In the genomic region with DNA sequence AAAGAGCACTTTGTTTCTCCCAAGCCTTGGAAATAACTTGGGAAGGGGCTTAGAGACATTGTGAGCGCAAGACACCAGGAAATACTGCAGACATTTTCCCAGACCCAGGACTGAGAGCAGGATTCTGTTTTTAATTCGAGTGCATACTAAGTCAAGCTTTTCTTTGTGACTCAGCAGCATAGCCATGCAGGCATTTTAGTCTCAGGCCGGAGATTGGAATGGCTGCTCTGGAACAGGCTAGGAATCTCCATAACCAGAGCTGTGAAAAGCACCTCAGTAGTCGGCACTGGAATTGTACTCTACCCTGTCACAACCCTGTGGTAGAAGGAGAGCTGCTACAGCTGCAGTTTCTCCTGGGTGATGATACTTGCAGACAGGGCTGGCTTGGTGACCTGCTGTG, we compare ENCODE assay signal across 1 cellular context.
TF ChIP-seq lines count a peak whose summit lies in the region.

No MANE protein-coding gene starts in this region.

TF ChIP-seq in H1, 55 proteins besides CTCF, POLR2A, EP300 and RAD21:
- TF ChIP-seq KDM5A (IDR thresholded peaks at IDR 0.05; ENCODE audit: low read length): no peak
- TF ChIP-seq, protein P1, sequence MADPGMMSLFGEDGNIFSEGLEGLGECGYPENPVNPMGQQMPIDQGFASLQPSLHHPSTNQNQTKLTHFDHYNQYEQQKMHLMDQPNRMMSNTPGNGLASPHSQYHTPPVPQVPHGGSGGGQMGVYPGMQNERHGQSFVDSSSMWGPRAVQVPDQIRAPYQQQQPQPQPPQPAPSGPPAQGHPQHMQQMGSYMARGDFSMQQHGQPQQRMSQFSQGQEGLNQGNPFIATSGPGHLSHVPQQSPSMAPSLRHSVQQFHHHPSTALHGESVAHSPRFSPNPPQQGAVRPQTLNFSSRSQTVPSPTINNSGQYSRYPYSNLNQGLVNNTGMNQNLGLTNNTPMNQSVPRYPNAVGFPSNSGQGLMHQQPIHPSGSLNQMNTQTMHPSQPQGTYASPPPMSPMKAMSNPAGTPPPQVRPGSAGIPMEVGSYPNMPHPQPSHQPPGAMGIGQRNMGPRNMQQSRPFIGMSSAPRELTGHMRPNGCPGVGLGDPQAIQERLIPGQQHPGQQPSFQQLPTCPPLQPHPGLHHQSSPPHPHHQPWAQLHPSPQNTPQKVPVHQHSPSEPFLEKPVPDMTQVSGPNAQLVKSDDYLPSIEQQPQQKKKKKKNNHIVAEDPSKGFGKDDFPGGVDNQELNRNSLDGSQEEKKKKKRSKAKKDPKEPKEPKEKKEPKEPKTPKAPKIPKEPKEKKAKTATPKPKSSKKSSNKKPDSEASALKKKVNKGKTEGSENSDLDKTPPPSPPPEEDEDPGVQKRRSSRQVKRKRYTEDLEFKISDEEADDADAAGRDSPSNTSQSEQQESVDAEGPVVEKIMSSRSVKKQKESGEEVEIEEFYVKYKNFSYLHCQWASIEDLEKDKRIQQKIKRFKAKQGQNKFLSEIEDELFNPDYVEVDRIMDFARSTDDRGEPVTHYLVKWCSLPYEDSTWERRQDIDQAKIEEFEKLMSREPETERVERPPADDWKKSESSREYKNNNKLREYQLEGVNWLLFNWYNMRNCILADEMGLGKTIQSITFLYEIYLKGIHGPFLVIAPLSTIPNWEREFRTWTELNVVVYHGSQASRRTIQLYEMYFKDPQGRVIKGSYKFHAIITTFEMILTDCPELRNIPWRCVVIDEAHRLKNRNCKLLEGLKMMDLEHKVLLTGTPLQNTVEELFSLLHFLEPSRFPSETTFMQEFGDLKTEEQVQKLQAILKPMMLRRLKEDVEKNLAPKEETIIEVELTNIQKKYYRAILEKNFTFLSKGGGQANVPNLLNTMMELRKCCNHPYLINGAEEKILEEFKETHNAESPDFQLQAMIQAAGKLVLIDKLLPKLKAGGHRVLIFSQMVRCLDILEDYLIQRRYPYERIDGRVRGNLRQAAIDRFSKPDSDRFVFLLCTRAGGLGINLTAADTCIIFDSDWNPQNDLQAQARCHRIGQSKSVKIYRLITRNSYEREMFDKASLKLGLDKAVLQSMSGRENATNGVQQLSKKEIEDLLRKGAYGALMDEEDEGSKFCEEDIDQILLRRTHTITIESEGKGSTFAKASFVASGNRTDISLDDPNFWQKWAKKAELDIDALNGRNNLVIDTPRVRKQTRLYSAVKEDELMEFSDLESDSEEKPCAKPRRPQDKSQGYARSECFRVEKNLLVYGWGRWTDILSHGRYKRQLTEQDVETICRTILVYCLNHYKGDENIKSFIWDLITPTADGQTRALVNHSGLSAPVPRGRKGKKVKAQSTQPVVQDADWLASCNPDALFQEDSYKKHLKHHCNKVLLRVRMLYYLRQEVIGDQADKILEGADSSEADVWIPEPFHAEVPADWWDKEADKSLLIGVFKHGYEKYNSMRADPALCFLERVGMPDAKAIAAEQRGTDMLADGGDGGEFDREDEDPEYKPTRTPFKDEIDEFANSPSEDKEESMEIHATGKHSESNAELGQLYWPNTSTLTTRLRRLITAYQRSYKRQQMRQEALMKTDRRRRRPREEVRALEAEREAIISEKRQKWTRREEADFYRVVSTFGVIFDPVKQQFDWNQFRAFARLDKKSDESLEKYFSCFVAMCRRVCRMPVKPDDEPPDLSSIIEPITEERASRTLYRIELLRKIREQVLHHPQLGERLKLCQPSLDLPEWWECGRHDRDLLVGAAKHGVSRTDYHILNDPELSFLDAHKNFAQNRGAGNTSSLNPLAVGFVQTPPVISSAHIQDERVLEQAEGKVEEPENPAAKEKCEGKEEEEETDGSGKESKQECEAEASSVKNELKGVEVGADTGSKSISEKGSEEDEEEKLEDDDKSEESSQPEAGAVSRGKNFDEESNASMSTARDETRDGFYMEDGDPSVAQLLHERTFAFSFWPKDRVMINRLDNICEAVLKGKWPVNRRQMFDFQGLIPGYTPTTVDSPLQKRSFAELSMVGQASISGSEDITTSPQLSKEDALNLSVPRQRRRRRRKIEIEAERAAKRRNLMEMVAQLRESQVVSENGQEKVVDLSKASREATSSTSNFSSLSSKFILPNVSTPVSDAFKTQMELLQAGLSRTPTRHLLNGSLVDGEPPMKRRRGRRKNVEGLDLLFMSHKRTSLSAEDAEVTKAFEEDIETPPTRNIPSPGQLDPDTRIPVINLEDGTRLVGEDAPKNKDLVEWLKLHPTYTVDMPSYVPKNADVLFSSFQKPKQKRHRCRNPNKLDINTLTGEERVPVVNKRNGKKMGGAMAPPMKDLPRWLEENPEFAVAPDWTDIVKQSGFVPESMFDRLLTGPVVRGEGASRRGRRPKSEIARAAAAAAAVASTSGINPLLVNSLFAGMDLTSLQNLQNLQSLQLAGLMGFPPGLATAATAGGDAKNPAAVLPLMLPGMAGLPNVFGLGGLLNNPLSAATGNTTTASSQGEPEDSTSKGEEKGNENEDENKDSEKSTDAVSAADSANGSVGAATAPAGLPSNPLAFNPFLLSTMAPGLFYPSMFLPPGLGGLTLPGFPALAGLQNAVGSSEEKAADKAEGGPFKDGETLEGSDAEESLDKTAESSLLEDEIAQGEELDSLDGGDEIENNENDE (IDR thresholded peaks at IDR 0.05; ENCODE audit: insufficient replicate concordance, low read length): no peak
- no peak for TF ChIP-seq RXRA (IDR thresholded peaks at IDR 0.05; ENCODE audit: insufficient read depth, low read depth, low read length)
- TF ChIP-seq, protein P2, sequence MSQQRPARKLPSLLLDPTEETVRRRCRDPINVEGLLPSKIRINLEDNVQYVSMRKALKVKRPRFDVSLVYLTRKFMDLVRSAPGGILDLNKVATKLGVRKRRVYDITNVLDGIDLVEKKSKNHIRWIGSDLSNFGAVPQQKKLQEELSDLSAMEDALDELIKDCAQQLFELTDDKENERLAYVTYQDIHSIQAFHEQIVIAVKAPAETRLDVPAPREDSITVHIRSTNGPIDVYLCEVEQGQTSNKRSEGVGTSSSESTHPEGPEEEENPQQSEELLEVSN (IDR thresholded peaks at IDR 0.05): no peak
- no peak for TF ChIP-seq RFX5 (IDR thresholded peaks at IDR 0.05; ENCODE audit: borderline replicate concordance, low read depth, low read length)
- no peak for TF ChIP-seq ZNF274 (IDR thresholded peaks at IDR 0.05; ENCODE audit: borderline replicate concordance, extremely low read depth, low read length)
- no peak for TF ChIP-seq CEBPB (IDR thresholded peaks at IDR 0.05; ENCODE audit: low read depth, low read length)
- no peak for TF ChIP-seq CHD1 (IDR thresholded peaks at IDR 0.05; ENCODE audit: low read depth, low read length)
- no peak for TF ChIP-seq NRF1 (IDR thresholded peaks at IDR 0.05; ENCODE audit: low read depth, low read length)
- TF ChIP-seq SRF (IDR thresholded peaks at IDR 0.05; ENCODE audit: low read depth, low read length): no peak
- no peak for TF ChIP-seq RNF2 (IDR thresholded peaks at IDR 0.05; ENCODE audit: borderline replicate concordance, low read depth, low read length, missing control alignments, poor library complexity, severe bottlenecking)
- no peak for TF ChIP-seq EGR1 (IDR thresholded peaks at IDR 0.05; ENCODE audit: borderline replicate concordance, low read depth, low read length)
- no peak for TF ChIP-seq YY1 (IDR thresholded peaks at IDR 0.05; ENCODE audit: low read depth, low read length)
